8 cellular contexts compared by ENCODE assay signal in the genomic region with DNA sequence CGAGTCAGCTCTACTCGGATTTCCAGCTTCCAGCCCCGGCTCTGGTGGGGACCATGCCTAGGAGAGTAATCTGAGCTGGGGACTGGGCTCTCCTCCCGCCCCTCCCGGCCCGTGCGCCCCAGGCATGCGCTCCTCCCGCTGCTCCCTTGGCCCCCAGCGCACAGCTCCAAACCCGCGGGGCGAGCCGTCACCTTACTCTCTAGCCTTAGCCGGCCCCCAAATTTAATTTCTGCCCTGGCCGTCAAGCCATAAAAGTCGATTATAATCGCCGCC. TPM values are rescaled to one million over a fixed set of nuclear protein-coding genes. Genes with fewer than 3 reads are reported as not detected.
A peak's percentile ranks its signal among the peaks of the same experiment; 100 is the strongest.
DNase-seq lines count a peak whose midpoint lies in the region; ATAC-seq, FAIRE-seq and TF ChIP-seq lines count a peak whose summit lies in the region.

No MANE protein-coding gene starts in this region.

- POLR2A ChIA-PET in A673 (lab: Charles Lee; ENCODE audit: low non-redundant PET): no interaction called here

- H3K79me2 ChIP-seq in mammary epithelial cell (ENCODE audit: insufficient read depth, low read length): peaks cover 5% of the 10 kb centered on the region

- no peaks in the 10 kb centered on the region for H4K20me1 ChIP-seq in mammary epithelial cell (ENCODE audit: insufficient read depth, low read length)

- H3K9ac ChIP-seq in mammary epithelial cell (ENCODE audit: insufficient read depth, low read length) (peak overlapping the region; percentile 60), kidney (ENCODE audit: low read length in 2 of 2) (no peak overlapping the region), subcutaneous abdominal adipose tissue (ENCODE audit: low read length in 5 of 5) (peak overlapping the region in 3 of 5 donors; percentile 6 to 70 (median 14))

- CTCF ChIA-PET in A673 (lab: Charles Lee): no interaction called here
- CTCF ChIA-PET in mammary epithelial cell (lab: Charles Lee; ENCODE audit: low non-redundant PET): interaction anchor here (0.5 to 0.9 kb wide), 2 partner anchors 116 to 356 kb away, joined by 3 to 4 read pairs; no protein-coding TSS in a partner anchor

- dilution Hi-C loops in mammary epithelial cell (cut with HindIII; ENCODE audit: low sequenced_read_pairs): no loop called here

- BruUV-seq in A673 (replicated peaks; lab: Mats Ljungman, UMichigan) (no TSS peak), mammary epithelial cell (replicated peaks; lab: Mats Ljungman, UMichigan) (no TSS peak)

- DNase-seq in A673 (ENCODE audit: low spot score): peak; percentile 64
- peak; percentile 63 for DNase-seq in NCI-H1105 treated with DMSO at 0.1 percent for 48 hours (lab: John Stamatoyannopoulos, UW)
- no peak for DNase-seq in mammary epithelial cell
- DNase-seq in kidney: no peak
- no peak for DNase-seq in pons (ENCODE audit: low spot score)

- in situ Hi-C loops in mammary epithelial cell (cut with MboI; ENCODE audit: low sequenced_read_pairs in 2 of 2): no loop called here

- WGBS in mammary epithelial cell (ENCODE audit: low coverage, missing lambda C conversion rate): no CpG with 5 or more reads among the region's 19 CpGs

- peak overlapping the region; percentile 99 for H3K4me2 ChIP-seq in mammary epithelial cell (ENCODE audit: insufficient read depth, low read depth, low read length)

- peak; percentile 10 for ATAC-seq in GM18868 (IDR thresholded peaks at IDR 0.05; ENCODE audit: unreplicated experiment)
- no peak for ATAC-seq in HG03280 (IDR thresholded peaks at IDR 0.05; ENCODE audit: unreplicated experiment)

- H3K36me3 ChIP-seq in A673 (ENCODE audit: insufficient read depth, low read length, poor library complexity, severe bottlenecking) (no peaks in the 10 kb centered on the region), mammary epithelial cell (ENCODE audit: insufficient read depth, low read length) (peaks cover 17% of the 10 kb centered on the region), kidney (ENCODE audit: control insufficient read depth in 1 of 2, insufficient read depth in 2 of 2, low read length in 2 of 2) (no peaks in the 10 kb centered on the region), subcutaneous abdominal adipose tissue (ENCODE audit: control insufficient read depth in 5 of 5, insufficient read depth in 5 of 5, low read length in 5 of 5) (no peaks in the 10 kb centered on the region)

- no peak for TF ChIP-seq CTCF in A673 (conservative IDR thresholded peaks at IDR 0.05; ENCODE audit: low read depth, low read length)
- TF ChIP-seq CTCF in mammary epithelial cell (conservative IDR thresholded peaks at IDR 0.05 in 1 of 2, IDR thresholded peaks at IDR 0.05 in 1 of 2; ENCODE audit: extremely low read depth in 1 of 2, insufficient read depth in 1 of 2, low read depth in 1 of 2, low read length in 2 of 2): no peak
- TF ChIP-seq CTCF in kidney (IDR thresholded peaks at IDR 0.05; ENCODE audit: borderline replicate concordance, extremely low read depth, insufficient read depth): no peak

- peaks cover 30% of the 10 kb centered on the region for H3K4me1 ChIP-seq in A673 (ENCODE audit: insufficient read depth, low read length, poor library complexity, severe bottlenecking)
- H3K4me1 ChIP-seq in mammary epithelial cell (ENCODE audit: insufficient read depth, low read length): peaks cover 44% of the 10 kb centered on the region
- H3K4me1 ChIP-seq in kidney (ENCODE audit: control insufficient read depth in 1 of 2, insufficient read depth in 1 of 2, low read depth in 1 of 2, low read length in 2 of 2): peaks cover 0 to 9% of the 10 kb centered on the region in 2 donors
- peaks cover 0 to 23% (median 19%) of the 10 kb centered on the region in 5 donors for H3K4me1 ChIP-seq in subcutaneous abdominal adipose tissue (ENCODE audit: control insufficient read depth in 5 of 5, insufficient read depth in 5 of 5, low read length in 5 of 5)

- H3K4me3 ChIP-seq in A673 (ENCODE audit: low read depth, low read length, poor library complexity, severe bottlenecking) (peak overlapping the region; percentile 61), mammary epithelial cell (replicated peaks in 1 of 3; ENCODE audit: insufficient read depth in 1 of 3, low read depth in 2 of 3, low read length in 3 of 3) (peak overlapping the region; percentile 66 to 76 (median 72)), kidney (ENCODE audit: low read length in 2 of 2) (peak overlapping the region; percentile 56 to 68), subcutaneous abdominal adipose tissue (ENCODE audit: low read depth in 1 of 5, low read length in 5 of 5) (peak overlapping the region in 4 of 5 donors; percentile 62 to 76 (median 73))

- H3K27ac ChIP-seq in A673 (ENCODE audit: low read depth, low read length, poor library complexity, severe bottlenecking) (no peak overlapping the region), mammary epithelial cell (ENCODE audit: insufficient read depth, low read depth, low read length) (peak overlapping the region; percentile 77), kidney (ENCODE audit: low read depth in 2 of 2, low read length in 2 of 2) (no peak overlapping the region), subcutaneous abdominal adipose tissue (ENCODE audit: low read depth, low read length) (no peak overlapping the region)

- H3K9me3 ChIP-seq in A673 (ENCODE audit: low read depth, low read length, poor library complexity, severe bottlenecking) (no peaks in the 10 kb centered on the region), mammary epithelial cell (replicated peaks; ENCODE audit: insufficient read depth, low read length) (no peaks in the 10 kb centered on the region), kidney (ENCODE audit: control insufficient read depth in 1 of 2, low read length in 2 of 2) (no peaks in the 10 kb centered on the region), subcutaneous abdominal adipose tissue (ENCODE audit: control insufficient read depth in 5 of 5, low read length in 5 of 5) (no peaks in the 10 kb centered on the region)

- H2AFZ ChIP-seq in mammary epithelial cell (ENCODE audit: low read depth, low read length): peak overlapping the region; percentile 90

- no peak for FAIRE-seq in kidney (lab: Jason Lieb, UNC)

- intact Hi-C loops in A673 (cut with micrococcal nuclease; ENCODE audit: unreplicated experiment) (no loop called here), mammary epithelial cell (cut with micrococcal nuclease) (loop anchor here (2.0 kb wide), 1 partner anchor 70 kb away; no protein-coding TSS in a partner anchor), kidney (cut with DNase I) (no loop called here)

- H3K27me3 ChIP-seq in A673 (replicated peaks; ENCODE audit: insufficient read depth, low read depth, low read length, poor library complexity): no peaks in the 10 kb centered on the region
- no peaks in the 10 kb centered on the region for H3K27me3 ChIP-seq in mammary epithelial cell (ENCODE audit: insufficient read depth, low read length)
- peaks cover 3 to 25% (median 5%) of the 10 kb centered on the region in 5 donors for H3K27me3 ChIP-seq in subcutaneous abdominal adipose tissue (ENCODE audit: control insufficient read depth in 5 of 5, insufficient read depth in 4 of 5, low read length in 5 of 5)

RNA-seq across cellular contexts. Expression of a gene that starts 41.7 kb away (rescaled TPM):
- 16.4 and 16.7 TPM in 2 replicates for total RNA-seq in A673 (2021)
- 10 to 100 TPM; 17.2 to 38.0 TPM for total RNA-seq in mammary epithelial cell
- 10.7 TPM for polyA plus RNA-seq in mammary epithelial cell
- 1.7 TPM for polyA minus RNA-seq in mammary epithelial cell
- 21.5 TPM for total RNA-seq in kidney
- 15.6 TPM for polyA plus RNA-seq in kidney (ENCODE audit: insufficient read depth, low read depth, low replicate concordance)

Comparison
In these comparisons a context has a peak if more than half of its experiments do, and no peak if none do; other contexts are left out.
1. DNase-seq: peak in A673 (single experiment) and NCI-H1105 treated with DMSO at 0.1 percent for 48 hours (single experiment); none in mammary epithelial cell (single experiment), kidney (single experiment) and pons (single experiment).
2. H3K9ac ChIP-seq: peak in mammary epithelial cell (single experiment) and subcutaneous abdominal adipose tissue (3 of 5); none in kidney (0 of 2).
3. Peak in every context shown above with its lines, with median percentiles within 50 percentile points of each other: H3K4me3 ChIP-seq.